ENCODE assay signal across 21 cellular contexts in genomic region chr10:113626809-113627370, GRCh38. TPM values are rescaled to one million over a fixed set of nuclear protein-coding genes. Genes with fewer than 3 reads are reported as not detected.
"Had no signal": no experiment of that assay in that cellular context is flagged by ENCODE, and none has a peak within 500 bp of the region (broad histone marks: within the 10 kb centered on the region; RNA-seq: fewer than 3 reads in every experiment).

No MANE protein-coding gene starts in this region.

- H3K27me3 ChIP-seq: brain microvascular endothelial cell, thyroid gland had no signal

- H3K4me3 ChIP-seq: thyroid gland had no signal

- DNase-seq: activated CD4-positive, alpha-beta memory T cell treated with anti-CD3 and anti-CD28 coated beads for 36 hours; activated CD4-positive, alpha-beta T cell treated with anti-CD3 and anti-CD28 coated beads for 36 hours; activated effector memory CD4-positive, alpha-beta T cell treated with anti-CD3 and anti-CD28 coated beads, Interleukin-2, amount 50 U/mL, for 16 hours; activated T-cell treated with anti-CD3 and anti-CD28 coated beads, Interleukin-2, amount 50 U/mL, for 4 hours; amniotic stem cell; brain microvascular endothelial cell; effector memory CD4-positive, alpha-beta T cell; nucleus accumbens; stimulated activated CD4-positive, alpha-beta T cell treated with anti-CD3 and anti-CD28 coated beads, Interleukin-2, amount 100 ng/mL, for 48 hours; thyroid gland; WERI-Rb-1 had no signal

- H3K4me3 Mint-ChIP-seq: activated CD4-positive, alpha-beta memory T cell treated with anti-CD3 and anti-CD28 coated beads for 36 hours; activated CD4-positive, alpha-beta T cell treated with anti-CD3 and anti-CD28 coated beads for 36 hours; activated T-cell treated with anti-CD3 and anti-CD28 coated beads, Interleukin-2, amount 50 U/mL, for 4 hours; dendritic cell treated with granulocyte-macrophage colony-stimulating factor and Interleukin-4, amounts not matched to agents 40 ng/mL and 50 ng/mL, for 4 days; memory B cell; natural killer cell treated with Interleukin-12 subunit alpha and Interleukin-12 subunit beta and Interleukin-15 and Interleukin-18, amount 100 ng/mL, for 72 hours; stimulated activated memory B cell treated with anti-CD40 and anti-IgM and Interleukin-4, amounts not matched to agents 10 μg/mL and 1 μg/mL and 100 μg/mL, for 72 hours; T-helper 1 cell treated with Interleukin-12 subunit alpha and Interleukin-12 subunit beta and Interleukin-4 antibody, amounts not matched to agents 30 μg/mL and 1 μg/mL, for 36 hours had no signal

- H3K4me1 Mint-ChIP-seq: activated CD4-positive, alpha-beta T cell treated with anti-CD3 and anti-CD28 coated beads for 36 hours; memory B cell; stimulated activated memory B cell treated with anti-CD40 and anti-IgM and Interleukin-4, amounts not matched to agents 10 μg/mL and 1 μg/mL and 100 μg/mL, for 72 hours had no signal

- H3K9me3 ChIP-seq: thyroid gland had no signal

- H3K27ac Mint-ChIP-seq: activated CD4-positive, alpha-beta memory T cell treated with anti-CD3 and anti-CD28 coated beads for 36 hours; activated CD4-positive, alpha-beta T cell treated with anti-CD3 and anti-CD28 coated beads for 36 hours; activated naive CD4-positive, alpha-beta T cell treated with anti-CD3 and anti-CD28 coated beads, Interleukin-2, amount 50 U/mL, for 72 hours; dendritic cell treated with granulocyte-macrophage colony-stimulating factor and Interleukin-4, amounts not matched to agents 40 ng/mL and 50 ng/mL, for 4 days; memory B cell; natural killer cell treated with Interleukin-12 subunit alpha and Interleukin-12 subunit beta and Interleukin-15 and Interleukin-18, amount 100 ng/mL, for 72 hours; stimulated activated memory B cell treated with anti-CD40 and anti-IgM and Interleukin-4, amounts not matched to agents 10 μg/mL and 1 μg/mL and 100 μg/mL, for 72 hours; T-helper 1 cell treated with Interleukin-12 subunit alpha and Interleukin-12 subunit beta and Interleukin-4 antibody, amounts not matched to agents 30 μg/mL and 1 μg/mL, for 36 hours had no signal

- H3K9me3 Mint-ChIP-seq: activated CD4-positive, alpha-beta memory T cell treated with anti-CD3 and anti-CD28 coated beads for 36 hours; activated T-cell treated with anti-CD3 and anti-CD28 coated beads, Interleukin-2, amount 50 U/mL, for 4 hours; dendritic cell treated with granulocyte-macrophage colony-stimulating factor and Interleukin-4, amounts not matched to agents 40 ng/mL and 50 ng/mL, for 4 days; memory B cell; natural killer cell treated with Interleukin-12 subunit alpha and Interleukin-12 subunit beta and Interleukin-15 and Interleukin-18, amount 100 ng/mL, for 72 hours; T-helper 1 cell treated with Interleukin-12 subunit alpha and Interleukin-12 subunit beta and Interleukin-4 antibody, amounts not matched to agents 30 μg/mL and 1 μg/mL, for 36 hours had no signal

- H3K27ac ChIP-seq: brain microvascular endothelial cell, thyroid gland, WERI-Rb-1 had no signal

- H3K36me3 ChIP-seq: brain microvascular endothelial cell, thyroid gland, WERI-Rb-1 had no signal

- ATAC-seq: activated CD4-positive, alpha-beta T cell treated with anti-CD3 and anti-CD28 coated beads for 36 hours; activated naive CD4-positive, alpha-beta T cell treated with anti-CD3 and anti-CD28 coated beads, Interleukin-2, amount 50 U/mL, for 72 hours; activated T-cell treated with anti-CD3 and anti-CD28 coated beads, Interleukin-2, amount 50 U/mL, for 4 hours; left lobe of liver; natural killer cell treated with Interleukin-12 subunit alpha and Interleukin-12 subunit beta and Interleukin-15 and Interleukin-18, amount 100 ng/mL, for 72 hours; SK-N-SH treated with all-trans-retinoic acid at 6 μM for 48 hours; stimulated activated memory B cell treated with anti-CD40 and anti-IgM and Interleukin-4, amounts not matched to agents 10 μg/mL and 1 μg/mL and 100 μg/mL, for 72 hours had no signal

- H3K36me3 Mint-ChIP-seq: activated CD4-positive, alpha-beta memory T cell treated with anti-CD3 and anti-CD28 coated beads for 36 hours; activated naive CD4-positive, alpha-beta T cell treated with anti-CD3 and anti-CD28 coated beads, Interleukin-2, amount 50 U/mL, for 72 hours; memory B cell; natural killer cell treated with Interleukin-12 subunit alpha and Interleukin-12 subunit beta and Interleukin-15 and Interleukin-18, amount 100 ng/mL, for 72 hours; stimulated activated memory B cell treated with anti-CD40 and anti-IgM and Interleukin-4, amounts not matched to agents 10 μg/mL and 1 μg/mL and 100 μg/mL, for 72 hours had no signal

RNA-seq across cellular contexts. Expression of gene NRAP, which starts 37.0 kb away (rescaled TPM):
- total RNA-seq: activated CD4-positive, alpha-beta memory T cell treated with anti-CD3 and anti-CD28 coated beads for 36 hours; activated CD4-positive, alpha-beta T cell treated with anti-CD3 and anti-CD28 coated beads for 36 hours; activated naive CD4-positive, alpha-beta T cell treated with anti-CD3 and anti-CD28 coated beads, Interleukin-2, amount 50 U/mL, for 72 hours; activated T-cell treated with anti-CD3 and anti-CD28 coated beads, Interleukin-2, amount 50 U/mL, for 4 hours; frontal cortex; natural killer cell treated with Interleukin-12 subunit alpha and Interleukin-12 subunit beta and Interleukin-15 and Interleukin-18, amount 100 ng/mL, for 72 hours; thyroid gland had no signal
- polyA plus RNA-seq: keratinocyte had no signal
